ENCODE assay signal across 12 cellular contexts in the genomic region with DNA sequence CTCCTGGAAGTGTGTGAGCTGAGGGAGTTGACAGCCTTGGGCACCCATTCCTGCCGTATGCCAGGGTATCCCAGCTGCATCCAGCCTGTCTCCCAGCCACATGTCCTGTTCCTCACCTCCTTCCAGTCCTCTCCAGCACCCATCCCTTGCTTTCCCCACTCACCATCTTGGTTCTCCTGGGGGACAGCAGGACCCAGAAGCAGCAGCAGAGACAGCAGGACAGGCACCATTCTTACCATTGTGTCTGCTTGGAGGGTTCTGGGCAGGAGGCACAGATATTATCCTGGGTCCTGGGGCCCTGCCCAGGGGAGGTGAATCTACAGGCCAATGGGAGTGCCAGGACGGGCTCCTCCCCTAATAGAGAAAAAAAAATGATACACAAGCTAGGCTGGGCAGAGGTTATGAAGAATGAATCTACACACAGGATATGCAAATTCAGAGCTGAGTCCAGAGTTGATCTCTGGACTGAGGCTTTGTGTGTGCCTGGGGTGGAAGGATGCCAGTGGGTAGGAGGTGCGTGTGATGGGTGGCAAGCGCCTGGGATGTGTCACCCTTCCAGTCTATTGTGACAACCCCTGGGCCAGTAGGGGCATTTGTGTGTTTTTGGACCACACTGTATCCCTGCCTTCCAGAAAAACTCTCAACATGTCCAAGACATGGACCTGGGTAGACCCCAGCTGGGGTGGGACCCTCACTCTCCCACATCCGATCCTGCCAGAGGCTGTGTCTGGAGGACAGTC. TPM values are rescaled to one million over a fixed set of nuclear protein-coding genes. Genes with fewer than 3 reads are reported as not detected.
DNase-seq lines count a peak whose midpoint lies in the region; ATAC-seq and TF ChIP-seq lines count a peak whose summit lies in the region.
"Had no signal": no experiment of that assay in that cellular context is flagged by ENCODE, and none has a peak within 500 bp of the region (broad histone marks: within the 10 kb centered on the region; RNA-seq: fewer than 3 reads in every experiment).

A gene (minus strand): TSS at position 250 of the 740 bp plus-strand sequence. CDS start 11 bp downstream, at position 239.

- H3K27ac Mint-ChIP-seq in natural killer cell treated with Interleukin-12 subunit alpha and Interleukin-12 subunit beta and Interleukin-15 and Interleukin-18, amount 100 ng/mL, for 72 hours = peak within 1 kb of the TSS in 1 of 2 donors; percentile 8
- peak within 1 kb of the TSS in 1 of 2 donors; percentile 62 for H3K27ac Mint-ChIP-seq in natural killer cell
- no peak within 1 kb of the TSS for H3K27ac Mint-ChIP-seq in brain
- H3K27ac Mint-ChIP-seq: activated naive CD8-positive, alpha-beta T cell treated with anti-CD3 and anti-CD28 coated beads for 36 hours had no signal

- no peaks in the 10 kb centered on the region for H3K4me1 ChIP-seq in mesenchymal stem cell (ENCODE audit: control insufficient read depth, insufficient read depth, low read depth, low read length)

- H2BK120ac ChIP-seq in mesenchymal stem cell (ENCODE audit: low read depth, low read length) = no peak within 1 kb of the TSS

- H3K79me1 ChIP-seq in mesenchymal stem cell (replicated peaks; ENCODE audit: low read length, poor library complexity, severe bottlenecking) = no peaks in the 10 kb centered on the region

- no peak within 1 kb of the TSS for H2AFZ ChIP-seq in mesenchymal stem cell (ENCODE audit: low read depth, low read length)

- H2BK5ac ChIP-seq in mesenchymal stem cell (ENCODE audit: low read depth, low read length, poor library complexity, severe bottlenecking) = no peak within 1 kb of the TSS

- no peak within 1 kb of the TSS for H3K4ac ChIP-seq in mesenchymal stem cell (ENCODE audit: low read depth in 1 of 2, low read length in 2 of 2)

- no peak within 1 kb of the TSS for H2BK12ac ChIP-seq in mesenchymal stem cell (ENCODE audit: low read length in 2 of 2)

- no peak within 1 kb of the TSS for H3K9ac ChIP-seq in mesenchymal stem cell (ENCODE audit: low read length)

- peaks cover 0 to 7% of the 10 kb centered on the region in 2 donors for H3K4me1 Mint-ChIP-seq in natural killer cell treated with Interleukin-12 subunit alpha and Interleukin-12 subunit beta and Interleukin-15 and Interleukin-18, amount 100 ng/mL, for 72 hours (ENCODE audit: low read depth in 2 of 2)
- peaks cover 0 to 6% of the 10 kb centered on the region in 2 donors for H3K4me1 Mint-ChIP-seq in natural killer cell
- H3K4me1 Mint-ChIP-seq in brain = peaks cover 11% of the 10 kb centered on the region

- H3K4me2 ChIP-seq in mesenchymal stem cell (ENCODE audit: low read length, poor library complexity, severe bottlenecking) = no peak within 1 kb of the TSS

- no peak within 1 kb of the TSS for H3K18ac ChIP-seq in mesenchymal stem cell (ENCODE audit: low read depth in 1 of 2, low read length in 2 of 2)

- H2BK15ac ChIP-seq in mesenchymal stem cell (ENCODE audit: low read depth, poor library complexity, severe bottlenecking) = no peak within 1 kb of the TSS

- no peak within 1 kb of the TSS for H3K4me3 ChIP-seq in mesenchymal stem cell (ENCODE audit: insufficient read depth in 1 of 2, low read depth in 1 of 2, low read length in 2 of 2)

- H3K27me3 ChIP-seq in mesenchymal stem cell (ENCODE audit: control insufficient read depth in 1 of 2, insufficient read depth in 1 of 2, low read length in 2 of 2) = peaks cover 11 to 25% of the 10 kb centered on the region in 2 experiments

- H2AK5ac ChIP-seq in mesenchymal stem cell (ENCODE audit: low read length, severe bottlenecking) = no peak within 1 kb of the TSS

- no peak for DNase-seq in natural killer cell treated with Interleukin-12 subunit alpha and Interleukin-12 subunit beta and Interleukin-15 and Interleukin-18, amount 100 ng/mL, for 72 hours (ENCODE audit: low spot score)
- DNase-seq in natural killer cell = no peak
- peak; percentile 93 for DNase-seq in left lobe of liver (ENCODE audit: low spot score)
- no peak for DNase-seq in mesenchymal stem cell
- no peak for DNase-seq in NCI-H2227 treated with DMSO at 0.1 percent for 48 hours (lab: John Stamatoyannopoulos, UW)
- DNase-seq in NCI-H510A treated with DMSO at 0.1 percent for 48 hours (lab: John Stamatoyannopoulos, UW) = no peak
- no peak for DNase-seq in kidney glomerular epithelial cell (lab: John Stamatoyannopoulos, UW)
- DNase-seq: activated naive CD8-positive, alpha-beta T cell treated with anti-CD3 and anti-CD28 coated beads for 36 hours; NCI-H524 treated with DMSO at 0.1 percent for 48 hours; retina had no signal

- intact Hi-C loops in natural killer cell (cut with micrococcal nuclease) = no loop called here

- H3K14ac ChIP-seq in mesenchymal stem cell (ENCODE audit: low read length in 2 of 2) = no peak within 1 kb of the TSS

- no peak within 1 kb of the TSS for H4K91ac ChIP-seq in mesenchymal stem cell (ENCODE audit: low read length)

- H3K36me3 Mint-ChIP-seq in natural killer cell treated with Interleukin-12 subunit alpha and Interleukin-12 subunit beta and Interleukin-15 and Interleukin-18, amount 100 ng/mL, for 72 hours = no peaks in the 10 kb centered on the region
- no peaks in the 10 kb centered on the region for H3K36me3 Mint-ChIP-seq in natural killer cell
- no peaks in the 10 kb centered on the region for H3K36me3 Mint-ChIP-seq in brain
- H3K36me3 Mint-ChIP-seq: activated naive CD8-positive, alpha-beta T cell treated with anti-CD3 and anti-CD28 coated beads for 36 hours had no signal

- no peak within 1 kb of the TSS for H4K8ac ChIP-seq in mesenchymal stem cell (ENCODE audit: low read length)

- no peak within 1 kb of the TSS for H3K27ac ChIP-seq in mesenchymal stem cell (ENCODE audit: low read length, poor library complexity, severe bottlenecking)
- H3K27ac ChIP-seq: VCaP had no signal

- TF ChIP-seq CTCF in natural killer cell (IDR thresholded peaks at IDR 0.05) = no peak
- no peak for TF ChIP-seq CTCF in brain (conservative IDR thresholded peaks at IDR 0.05)

- H3K23ac ChIP-seq in mesenchymal stem cell (ENCODE audit: low read length in 2 of 2) = no peak within 1 kb of the TSS

- WGBS in mesenchymal stem cell = 96% methylated on average over 5 of the region's 5 CpGs

- no peaks in the 10 kb centered on the region for H3K9me3 Mint-ChIP-seq in natural killer cell treated with Interleukin-12 subunit alpha and Interleukin-12 subunit beta and Interleukin-15 and Interleukin-18, amount 100 ng/mL, for 72 hours
- H3K9me3 Mint-ChIP-seq in natural killer cell (no peaks in the 10 kb centered on the region), brain (no peaks in the 10 kb centered on the region)
- H3K9me3 Mint-ChIP-seq: activated naive CD8-positive, alpha-beta T cell treated with anti-CD3 and anti-CD28 coated beads for 36 hours had no signal

- no peaks in the 10 kb centered on the region for H3K36me3 ChIP-seq in mesenchymal stem cell (ENCODE audit: control insufficient read depth in 1 of 2, insufficient read depth in 2 of 2, low read depth in 1 of 2, low read length in 2 of 2)

- ATAC-seq in natural killer cell treated with Interleukin-12 subunit alpha and Interleukin-12 subunit beta and Interleukin-15 and Interleukin-18, amount 100 ng/mL, for 72 hours = peak; percentile 37 to 46
- no peak for ATAC-seq in natural killer cell
- peak; percentile 68 for ATAC-seq in left lobe of liver

- peaks cover 5% of the 10 kb centered on the region for H3K9me3 ChIP-seq in mesenchymal stem cell (ENCODE audit: control insufficient read depth, low read length)

- peaks cover 7 to 29% of the 10 kb centered on the region in 2 donors for H3K27me3 Mint-ChIP-seq in natural killer cell treated with Interleukin-12 subunit alpha and Interleukin-12 subunit beta and Interleukin-15 and Interleukin-18, amount 100 ng/mL, for 72 hours
- peaks cover 26 to 40% of the 10 kb centered on the region in 2 donors for H3K27me3 Mint-ChIP-seq in natural killer cell (ENCODE audit: low read depth in 2 of 2)
- H3K27me3 Mint-ChIP-seq in brain = peaks cover 16% of the 10 kb centered on the region

- no peak within 1 kb of the TSS for H3K4me3 Mint-ChIP-seq in natural killer cell treated with Interleukin-12 subunit alpha and Interleukin-12 subunit beta and Interleukin-15 and Interleukin-18, amount 100 ng/mL, for 72 hours
- H3K4me3 Mint-ChIP-seq in natural killer cell (no peak within 1 kb of the TSS), brain (no peak within 1 kb of the TSS)
- H3K4me3 Mint-ChIP-seq: activated naive CD8-positive, alpha-beta T cell treated with anti-CD3 and anti-CD28 coated beads for 36 hours had no signal

RNA-seq across cellular contexts. Expression of the gene that starts here (rescaled TPM):
- total RNA-seq in natural killer cell treated with Interleukin-12 subunit alpha and Interleukin-12 subunit beta and Interleukin-15 and Interleukin-18, amount 100 ng/mL, for 72 hours = not detected
- total RNA-seq in natural killer cell (not detected), left lobe of liver (2,337 TPM)
- 21.4 TPM for polyA plus RNA-seq in brain (ENCODE audit: insufficient read depth, low read depth, low replicate concordance)
- not detected for polyA plus RNA-seq in mesenchymal stem cell (2013, experiment 1 of 2)
- not detected for polyA plus RNA-seq in mesenchymal stem cell (2013, experiment 2 of 2)
- total RNA-seq: activated naive CD8-positive, alpha-beta T cell treated with anti-CD3 and anti-CD28 coated beads for 36 hours had no signal

Comparison
In these comparisons a context has a peak if more than half of its experiments do, and no peak if none do; other contexts are left out.
1. RNA of the gene that starts here (total RNA-seq): 2,337 TPM in left lobe of liver (single experiment); not detected in natural killer cell treated with Interleukin-12 subunit alpha and Interleukin-12 subunit beta and Interleukin-15 and Interleukin-18, amount 100 ng/mL, for 72 hours and not detected in natural killer cell; every median in the first group is over 1,000 times any median in the second.
2. Peak in ATAC-seq in natural killer cell treated with Interleukin-12 subunit alpha and Interleukin-12 subunit beta and Interleukin-15 and Interleukin-18, amount 100 ng/mL, for 72 hours; RNA of the gene not detected or under 1 TPM.